Comparison of ENCODE assay signal across 14 cellular contexts in the genomic region with DNA sequence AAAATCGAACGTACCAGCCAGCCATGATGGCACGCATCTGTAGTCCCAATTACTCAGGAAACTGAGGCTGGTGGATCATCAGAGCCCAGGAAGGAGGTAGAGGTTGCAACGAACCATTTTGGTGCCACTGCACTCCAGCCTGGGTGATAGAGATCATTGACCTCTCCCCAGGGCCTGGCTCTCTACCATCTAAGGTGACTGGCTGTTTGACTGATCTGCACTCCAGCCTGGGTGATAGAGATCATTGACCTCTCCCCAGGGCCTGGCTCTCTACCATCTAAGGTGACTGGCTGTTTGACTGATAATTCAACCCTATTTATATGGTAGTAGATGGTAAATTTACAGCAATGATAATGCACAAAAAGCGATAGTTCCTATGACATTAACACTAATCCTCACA. TPM values are rescaled to one million over a fixed set of nuclear protein-coding genes. Genes with fewer than 3 reads are reported as not detected.
"Had no signal": no experiment of that assay in that cellular context is flagged by ENCODE, and none has a peak within 500 bp of the region (broad histone marks: within the 10 kb centered on the region; RNA-seq: fewer than 3 reads in every experiment).

No MANE protein-coding gene starts in this region.

RNA-seq across cellular contexts. Expression of a gene that starts 43.6 kb away (rescaled TPM):
- total RNA-seq: dermis blood vessel endothelial cell, esophagus mucosa, esophagus squamous epithelium, gastrocnemius medialis, glomerular endothelial cell, left cardiac atrium, left ventricle myocardium inferior, lower lobe of right lung, lung microvascular endothelial cell, mesenteric fat pad, mucosa of descending colon, myocyte had no signal
- polyA plus RNA-seq: heart right ventricle, keratinocyte had no signal
